Comparison of ENCODE assay signal across 8 cellular contexts in the genomic region with DNA sequence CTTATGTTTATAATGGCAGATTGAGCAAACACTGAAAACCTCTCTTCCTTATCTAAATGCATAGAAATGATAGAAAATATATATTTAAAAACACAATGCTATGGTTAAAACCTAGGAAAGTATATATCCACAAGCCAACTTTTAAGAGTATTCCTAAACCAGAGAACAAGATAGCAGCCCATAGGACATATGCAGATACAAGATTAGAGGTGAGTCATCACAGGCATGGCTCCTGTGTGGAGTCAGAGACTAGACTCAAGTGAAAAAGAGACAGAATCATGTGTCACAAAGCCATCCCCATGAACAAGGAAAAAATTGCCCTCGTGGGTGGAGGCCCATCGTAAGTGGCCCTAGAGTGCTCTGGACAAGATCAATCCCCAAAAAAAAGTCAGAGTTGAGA.
"Had no signal": no experiment of that assay in that cellular context is flagged by ENCODE, and none has a peak within 500 bp of the region (broad histone marks: within the 10 kb centered on the region; RNA-seq: fewer than 3 reads in every experiment).

No MANE protein-coding gene starts in this region.

- H3K4me3 ChIP-seq: GM23248, HAP-1 had no signal

- DNase-seq: GM23248, GOT3, H7, HFFc6, IMR-90, KBM-7 had no signal

- ATAC-seq: HCT116 had no signal
